Comparison of ENCODE assay signal across 8 cellular contexts in genomic region chr15:67064607-67065530, GRCh38. TPM values are rescaled to one million over a fixed set of nuclear protein-coding genes. Genes with fewer than 3 reads are reported as not detected.
DNase-seq lines count a peak whose midpoint lies in the region; ATAC-seq, FAIRE-seq and TF ChIP-seq lines count a peak whose summit lies in the region.

No MANE protein-coding gene starts in this region.

- H3K9me3 ChIP-seq in WERI-Rb-1 (ENCODE audit: severe bottlenecking) = no peaks in the 10 kb centered on the region
- H3K9me3 ChIP-seq in H1 (ENCODE audit: insufficient read depth in 2 of 2, low read depth in 1 of 2, low read length in 1 of 2) = no peaks in the 10 kb centered on the region
- no peaks in the 10 kb centered on the region for H3K9me3 ChIP-seq in muscle layer of duodenum (ENCODE audit: control insufficient read depth in 1 of 2, low read length in 2 of 2)

- H3K4me1 ChIP-seq in H1 (replicated peaks in 1 of 4; ENCODE audit: control insufficient read depth in 3 of 4, insufficient read depth in 4 of 4, low read length in 3 of 4) = peaks cover 8 to 29% (median 14%) of the 10 kb centered on the region in 4 experiments
- peaks cover 22 to 28% of the 10 kb centered on the region in 2 donors for H3K4me1 ChIP-seq in muscle layer of duodenum (ENCODE audit: control insufficient read depth in 1 of 2, insufficient read depth in 2 of 2, low read length in 2 of 2)

- H4K20me1 ChIP-seq in H1 (replicated peaks in 1 of 2; ENCODE audit: control insufficient read depth in 1 of 2, insufficient read depth in 2 of 2, low read length in 2 of 2) = peaks cover 9 to 13% of the 10 kb centered on the region in 2 experiments

- peak in 1 of 2 experiments; percentile 40; a peak in 2 of 4 replicates for TF ChIP-seq RAD21 in H1 (IDR thresholded peaks at IDR 0.05 in 1 of 2, conservative IDR thresholded peaks at IDR 0.05 in 1 of 2; ENCODE audit: low read depth in 2 of 2, low read length in 2 of 2)

- peak overlapping the region; percentile 80 for H4K91ac ChIP-seq in H1 (replicated peaks; ENCODE audit: insufficient read length, low read length)

- ATAC-seq in HG03135 (IDR thresholded peaks at IDR 0.05; ENCODE audit: unreplicated experiment) = peak; percentile 13

- peaks cover 24% of the 10 kb centered on the region for H3K23me2 ChIP-seq in H1 (ENCODE audit: low read depth, low read length)

- FAIRE-seq in H1 (lab: Jason Lieb, UNC) (no peak), urothelium cell line (lab: Jason Lieb, UNC) (peak; percentile 59)

- H3K79me1 ChIP-seq in H1 (ENCODE audit: low read depth, low read length) = no peaks in the 10 kb centered on the region

- H3K23ac ChIP-seq in H1 (ENCODE audit: insufficient read length) = no peak overlapping the region

- no peak overlapping the region for H2AFZ ChIP-seq in H1 (ENCODE audit: low read length)

- H2BK20ac ChIP-seq in H1 (ENCODE audit: low read length) = peak overlapping the region; percentile 66; the same call in 1 of the 2 replicates

- no peak overlapping the region for H2BK120ac ChIP-seq in H1 (replicated peaks; ENCODE audit: low read depth, low read length)

- no peak overlapping the region; the same call in 1 of the 2 replicates for H2BK5ac ChIP-seq in H1 (ENCODE audit: low read depth, low read length)

- no peak; a peak in 1 of 3 replicates for TF ChIP-seq POLR2A in H1 (IDR thresholded peaks at IDR 0.05; ENCODE audit: control extremely low read depth in 1 of 2, low read depth in 2 of 2, low read length in 2 of 2)

- no peak overlapping the region for H3K56ac ChIP-seq in H1 (replicated peaks; ENCODE audit: insufficient read length, low read depth, low read length)

- DNase-seq in NCI-H748 (lab: John Stamatoyannopoulos, UW; ENCODE audit: unreplicated experiment) (peak; percentile 68), NCI-H748 treated with DMSO at 0.1 percent for 48 hours (lab: John Stamatoyannopoulos, UW) (no peak), WERI-Rb-1 (no peak), H1 (ENCODE audit: low read depth in 1 of 2, low spot score in 2 of 2) (peak in 1 of 2 experiments; percentile 81), urothelium cell line (ENCODE audit: low spot score) (no peak), middle frontal gyrus (ENCODE audit: extremely low spot score, low spot score) (no peak)

- no peak overlapping the region; the same call in 1 of the 2 replicates for H2BK12ac ChIP-seq in H1 (ENCODE audit: low read depth, low read length)

- H4K5ac ChIP-seq in H1 (ENCODE audit: insufficient read length, low read depth, low read length) = no peak overlapping the region

- TF ChIP-seq CTCF in WERI-Rb-1 (IDR thresholded peaks at IDR 0.05; ENCODE audit: low read depth, low read length) (no peak), H1 (IDR thresholded peaks at IDR 0.05; ENCODE audit: control extremely low read depth in 1 of 3, insufficient read depth in 1 of 3, low read depth in 1 of 3, low read length in 3 of 3) (no peak; a peak in 1 of 4 replicates)

- peak overlapping the region; percentile 97 for H3K18ac ChIP-seq in H1 (ENCODE audit: extremely low read depth, low read length)

- H2BK15ac ChIP-seq in H1 (ENCODE audit: low read length) = no peak overlapping the region

- peak overlapping the region; percentile 82 for H4K8ac ChIP-seq in H1 (ENCODE audit: extremely low read depth, insufficient read depth, low read length)

- WGBS in H1 (ENCODE audit: extremely low coverage in 1 of 2, insufficient coverage in 1 of 2, insufficient read length in 1 of 2, insufficient replicate concordance in 2 of 2, low coverage in 1 of 2, low lambda C conversion rate in 2 of 2, missing lambda C conversion rate in 1 of 2), 2 experiments = 2% methylated on average over 37 of the region's 75 CpGs; no CpG with 5 or more reads in 1 of the 2 experiments

- peak overlapping the region; percentile 96 to 98 for H3K4me2 ChIP-seq in H1 (ENCODE audit: insufficient read depth in 1 of 2, low read depth in 2 of 2, low read length in 2 of 2)

- peak overlapping the region; percentile 57 for H3K27ac ChIP-seq in WERI-Rb-1
- H3K27ac ChIP-seq in H1 (ENCODE audit: low read depth, low read length) = no peak overlapping the region
- peak overlapping the region; percentile 87 for H3K27ac ChIP-seq in muscle layer of duodenum (ENCODE audit: low read length)

- POLR2A ChIA-PET in H1 (lab: Charles Lee; ENCODE audit: partially characterized antibody) = interaction anchor here (0.7 to 3.7 kb wide), 22 partner anchors 9 to 119 kb away, joined by 3 to 21 read pairs (median 6); no protein-coding TSS in a partner anchor

- no peaks in the 10 kb centered on the region for H3K27me3 ChIP-seq in WERI-Rb-1 (ENCODE audit: insufficient read depth, low read depth, severe bottlenecking)
- peaks cover 8 to 47% (median 35%) of the 10 kb centered on the region in 4 experiments for H3K27me3 ChIP-seq in H1 (replicated peaks in 1 of 4; ENCODE audit: control insufficient read depth in 3 of 4, extremely low read depth in 1 of 4, insufficient read depth in 3 of 4, low read length in 3 of 4)
- no peaks in the 10 kb centered on the region for H3K27me3 ChIP-seq in muscle layer of duodenum (ENCODE audit: low read depth, low read length)

- no peak for TF ChIP-seq EP300 in H1 (IDR thresholded peaks at IDR 0.05; ENCODE audit: borderline replicate concordance in 1 of 2, low read depth in 2 of 2, low read length in 2 of 2)

- H3K9ac ChIP-seq in H1 (replicated peaks in 1 of 4; ENCODE audit: extremely low read depth in 1 of 4, low read depth in 3 of 4, low read length in 3 of 4) = peak overlapping the region in 3 of 4 experiments; percentile 16 to 47 (median 42); a peak in 3 of 7 replicates

- H3K36me3 ChIP-seq in WERI-Rb-1 = no peaks in the 10 kb centered on the region
- H3K36me3 ChIP-seq in H1 (ENCODE audit: control insufficient read depth in 2 of 4, insufficient read depth in 4 of 4, low read length in 3 of 4) = no peaks in the 10 kb centered on the region
- H3K36me3 ChIP-seq in muscle layer of duodenum (ENCODE audit: control insufficient read depth in 1 of 2, insufficient read depth in 2 of 2, low read length in 2 of 2) = no peaks in the 10 kb centered on the region

- no peak overlapping the region for H3K14ac ChIP-seq in H1 (ENCODE audit: insufficient read length)

- peaks cover 0 to 15% of the 10 kb centered on the region in 2 experiments; a peak in 2 of 4 replicates for H3K79me2 ChIP-seq in H1 (ENCODE audit: control insufficient read depth in 1 of 2, insufficient read depth in 2 of 2, low read length in 2 of 2)

- H2AK5ac ChIP-seq in H1 (ENCODE audit: low read depth, low read length) = no peak overlapping the region

- no peak overlapping the region for H3K4ac ChIP-seq in H1 (replicated peaks; ENCODE audit: insufficient read length, low read depth, low read length)

- CTCF ChIA-PET in H1 (lab: Charles Lee; ENCODE audit: partially characterized antibody) = interaction anchor here (1.0 to 3.1 kb wide), 3 partner anchors 23 to 118 kb away, joined by 3 to 7 read pairs (median 6); no protein-coding TSS in a partner anchor

- H3K4me3 ChIP-seq in WERI-Rb-1 (ENCODE audit: low read depth, low read length) (peak overlapping the region; percentile 61), H1 (ENCODE audit: extremely low read depth in 1 of 4, insufficient read depth in 2 of 4, low read depth in 3 of 4, low read length in 4 of 4) (peak overlapping the region; percentile 77 to 94 (median 80)), muscle layer of duodenum (ENCODE audit: low read depth in 1 of 2, low read length in 2 of 2) (peak overlapping the region; percentile 52 to 95)

TF ChIP-seq in H1, 55 proteins besides CTCF, POLR2A, EP300 and RAD21:
- 0 out of 2 replicates have a peak, but pooled peaks have one; percentile 10 for TF ChIP-seq YY1 (IDR thresholded peaks at IDR 0.05; ENCODE audit: low read depth, low read length)
- peak; percentile 51 for TF ChIP-seq ASH2L (IDR thresholded peaks at IDR 0.05; ENCODE audit: low read length)
- 0 out of 2 replicates have a peak, but pooled peaks have one; percentile 20 for TF ChIP-seq RBBP5 (IDR thresholded peaks at IDR 0.05; ENCODE audit: borderline replicate concordance, low read depth, low read length)
- TF ChIP-seq TBP (IDR thresholded peaks at IDR 0.05; ENCODE audit: low read depth, low read length) = no peak
- peak; percentile 69 for TF ChIP-seq KDM4A (IDR thresholded peaks at IDR 0.05; ENCODE audit: low read depth, low read length, severe bottlenecking)
- 0 out of 4 replicates have a peak, but pooled peaks of 1 of the 2 experiments have one; percentile 17 for TF ChIP-seq HDAC2 (IDR thresholded peaks at IDR 0.05; ENCODE audit: borderline replicate concordance in 1 of 2, low read depth in 2 of 2, low read length in 2 of 2)
- peak; percentile 47; the same call in 1 of the 2 replicates for TF ChIP-seq PHF8 (conservative IDR thresholded peaks at IDR 0.05; ENCODE audit: low read depth, low read length)
- 0 out of 2 replicates have a peak, but pooled peaks have one; percentile 67 for TF ChIP-seq GABPA (IDR thresholded peaks at IDR 0.05; ENCODE audit: borderline replicate concordance, insufficient read depth, low read length)
- TF ChIP-seq RNF2 (IDR thresholded peaks at IDR 0.05; ENCODE audit: borderline replicate concordance, low read depth, low read length, missing control alignments, poor library complexity, severe bottlenecking) = no peak

RNA-seq across cellular contexts. Expression of gene SMAD3, which starts 0.5 kb away (rescaled TPM):
- 11.1 and 12.4 TPM in 2 replicates for total RNA-seq in H1 (2021; fragmentation: NEBNext Ultra II Directional; extraction: Animal tissue kit (Norgen Biotek cat#: 25700))
- polyA plus RNA-seq in H1 (2011; rRNA removed) = 10.1 and 17.3 TPM in 2 replicates
- polyA plus RNA-seq in H1 (2011; cell fraction: cytosol; rRNA removed) = 9.1 TPM
- 41.6 TPM for polyA plus RNA-seq in H1 (2011; cell fraction: nucleus; rRNA removed)
- polyA plus RNA-seq in H1 (2012, experiment 1 of 2) = 7.8 to 10.4 TPM (median 8.7 TPM) in 4 replicates
- polyA plus RNA-seq in H1 (2012, experiment 2 of 2) = 5.0 TPM
- 13.2 TPM for polyA plus RNA-seq in H1 (2013, experiment 1 of 2)
- 11.1 TPM for polyA plus RNA-seq in H1 (2013, experiment 2 of 2)
- polyA minus RNA-seq in H1 (2011; rRNA and poly(A)+ RNA removed) = 16.5 and 18.3 TPM in 2 replicates
- polyA minus RNA-seq in H1 (2011; cell fraction: cytosol; rRNA and poly(A)+ RNA removed) = 12.3 TPM
- polyA minus RNA-seq in H1 (2011; cell fraction: nucleus; rRNA and poly(A)+ RNA removed) = 14.3 TPM
